Comparison of ENCODE assay signal across 2 cellular contexts in the genomic region with DNA sequence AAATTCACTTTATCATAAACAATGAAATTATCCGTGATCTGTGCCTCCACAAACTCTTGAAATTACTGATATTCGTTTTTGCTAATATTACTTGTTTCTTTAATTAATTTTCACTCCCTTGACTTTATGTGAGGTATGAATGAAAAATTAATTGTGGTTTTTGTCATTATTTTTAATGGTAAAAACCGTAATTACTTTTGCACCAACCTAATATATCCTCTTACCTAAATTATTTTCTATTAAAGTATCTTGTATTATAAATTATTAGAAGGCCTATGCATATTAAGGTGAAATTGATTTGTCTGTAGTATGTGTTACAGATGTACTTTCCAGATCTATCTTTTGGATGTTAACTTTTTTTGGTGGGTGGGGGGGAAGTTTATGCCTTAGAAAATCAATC.
TF ChIP-seq lines count a peak whose summit lies in the region.

No MANE protein-coding gene starts in this region.

TF ChIP-seq in HepG2, 621 proteins besides CTCF, POLR2A, EP300 and RAD21:
- TF ChIP-seq, protein P1, sequence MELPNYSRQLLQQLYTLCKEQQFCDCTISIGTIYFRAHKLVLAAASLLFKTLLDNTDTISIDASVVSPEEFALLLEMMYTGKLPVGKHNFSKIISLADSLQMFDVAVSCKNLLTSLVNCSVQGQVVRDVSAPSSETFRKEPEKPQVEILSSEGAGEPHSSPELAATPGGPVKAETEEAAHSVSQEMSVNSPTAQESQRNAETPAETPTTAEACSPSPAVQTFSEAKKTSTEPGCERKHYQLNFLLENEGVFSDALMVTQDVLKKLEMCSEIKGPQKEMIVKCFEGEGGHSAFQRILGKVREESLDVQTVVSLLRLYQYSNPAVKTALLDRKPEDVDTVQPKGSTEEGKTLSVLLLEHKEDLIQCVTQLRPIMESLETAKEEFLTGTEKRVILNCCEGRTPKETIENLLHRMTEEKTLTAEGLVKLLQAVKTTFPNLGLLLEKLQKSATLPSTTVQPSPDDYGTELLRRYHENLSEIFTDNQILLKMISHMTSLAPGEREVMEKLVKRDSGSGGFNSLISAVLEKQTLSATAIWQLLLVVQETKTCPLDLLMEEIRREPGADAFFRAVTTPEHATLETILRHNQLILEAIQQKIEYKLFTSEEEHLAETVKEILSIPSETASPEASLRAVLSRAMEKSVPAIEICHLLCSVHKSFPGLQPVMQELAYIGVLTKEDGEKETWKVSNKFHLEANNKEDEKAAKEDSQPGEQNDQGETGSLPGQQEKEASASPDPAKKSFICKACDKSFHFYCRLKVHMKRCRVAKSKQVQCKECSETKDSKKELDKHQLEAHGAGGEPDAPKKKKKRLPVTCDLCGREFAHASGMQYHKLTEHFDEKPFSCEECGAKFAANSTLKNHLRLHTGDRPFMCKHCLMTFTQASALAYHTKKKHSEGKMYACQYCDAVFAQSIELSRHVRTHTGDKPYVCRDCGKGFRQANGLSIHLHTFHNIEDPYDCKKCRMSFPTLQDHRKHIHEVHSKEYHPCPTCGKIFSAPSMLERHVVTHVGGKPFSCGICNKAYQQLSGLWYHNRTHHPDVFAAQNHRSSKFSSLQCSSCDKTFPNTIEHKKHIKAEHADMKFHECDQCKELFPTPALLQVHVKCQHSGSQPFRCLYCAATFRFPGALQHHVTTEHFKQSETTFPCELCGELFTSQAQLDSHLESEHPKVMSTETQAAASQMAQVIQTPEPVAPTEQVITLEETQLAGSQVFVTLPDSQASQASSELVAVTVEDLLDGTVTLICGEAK (IDR thresholded peaks at IDR 0.05), result peak; percentile 77
- TF ChIP-seq, protein P1 (CRISPR knock-in tag; IDR thresholded peaks at IDR 0.05), result no peak
- TF ChIP-seq, protein P2, sequence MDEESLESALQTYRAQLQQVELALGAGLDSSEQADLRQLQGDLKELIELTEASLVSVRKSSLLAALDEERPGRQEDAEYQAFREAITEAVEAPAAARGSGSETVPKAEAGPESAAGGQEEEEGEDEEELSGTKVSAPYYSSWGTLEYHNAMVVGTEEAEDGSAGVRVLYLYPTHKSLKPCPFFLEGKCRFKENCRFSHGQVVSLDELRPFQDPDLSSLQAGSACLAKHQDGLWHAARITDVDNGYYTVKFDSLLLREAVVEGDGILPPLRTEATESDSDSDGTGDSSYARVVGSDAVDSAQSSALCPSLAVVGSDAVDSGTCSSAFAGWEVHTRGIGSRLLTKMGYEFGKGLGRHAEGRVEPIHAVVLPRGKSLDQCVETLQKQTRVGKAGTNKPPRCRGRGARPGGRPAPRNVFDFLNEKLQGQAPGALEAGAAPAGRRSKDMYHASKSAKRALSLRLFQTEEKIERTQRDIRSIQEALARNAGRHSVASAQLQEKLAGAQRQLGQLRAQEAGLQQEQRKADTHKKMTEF (CRISPR knock-in tag; IDR thresholded peaks at IDR 0.05), result no peak

TF ChIP-seq in HEK293T, 16 proteins besides CTCF, POLR2A, EP300 and RAD21 (continued from another document):
- TF ChIP-seq ELF4 (IDR thresholded peaks at IDR 0.05), result peak; percentile 62; the same call in 1 of the 2 replicates
